8 cellular contexts compared by ENCODE assay signal in the genomic region with DNA sequence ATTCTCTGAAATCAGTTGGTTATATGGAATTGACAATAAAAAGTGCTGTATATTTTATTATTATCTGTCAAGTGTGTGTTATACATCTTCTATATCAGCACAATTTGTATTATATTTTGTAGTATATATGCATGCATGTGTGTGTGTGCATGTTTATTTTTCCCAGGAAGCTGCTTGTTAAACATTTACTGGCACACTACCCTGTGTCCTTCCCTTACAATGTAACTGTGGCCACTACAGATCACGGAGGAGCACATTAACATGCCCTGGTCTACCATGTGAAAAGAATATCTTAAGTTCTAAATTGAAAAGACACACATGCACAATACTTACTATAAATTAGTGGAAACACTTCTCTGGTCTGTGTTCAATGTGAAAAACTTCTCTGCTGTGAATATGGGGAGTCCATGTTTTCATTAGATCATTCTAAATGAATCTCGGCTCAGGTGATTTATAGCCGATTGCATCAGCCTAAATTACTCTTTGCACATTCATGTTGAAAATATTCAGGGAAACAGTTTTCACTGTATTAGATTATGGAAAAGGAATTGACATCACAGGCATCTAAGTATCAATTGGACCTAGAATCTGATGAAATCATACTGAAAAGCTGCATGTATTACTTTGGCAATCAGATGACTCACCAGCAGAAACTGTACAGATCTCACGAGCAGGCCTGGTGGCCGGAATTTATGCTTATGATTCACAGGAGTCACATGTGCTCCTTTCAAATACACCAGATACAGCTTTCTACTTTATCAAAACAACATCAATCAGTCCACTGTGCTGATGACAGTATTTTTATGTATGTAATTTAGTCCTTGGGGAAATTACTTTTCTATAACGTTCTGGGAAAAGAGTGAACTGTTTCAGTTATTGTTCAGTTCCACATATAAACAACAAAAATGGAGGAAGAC. TPM values are rescaled to one million over a fixed set of nuclear protein-coding genes. Genes with fewer than 3 reads are reported as not detected.
DNase-seq lines count a peak whose midpoint lies in the region; ATAC-seq and TF ChIP-seq lines count a peak whose summit lies in the region.

No MANE protein-coding gene starts in this region.

- no peak overlapping the region for H3K27ac Mint-ChIP-seq in naive thymus-derived CD4-positive, alpha-beta T cell
- no peak overlapping the region for H3K27ac Mint-ChIP-seq in activated naive CD8-positive, alpha-beta T cell treated with anti-CD3 and anti-CD28 coated beads, Interleukin-2, amount 50 U/mL, for 24 hours

- POLR2A ChIA-PET in naive thymus-derived CD4-positive, alpha-beta T cell (lab: Charles Lee) = no interaction called here

- H2AFZ ChIP-seq in MM.1S (ENCODE audit: low read length) = peak overlapping the region; percentile 61

- H3K27me3 ChIP-seq in MM.1S (replicated peaks; ENCODE audit: insufficient read depth, low read length) = no peaks in the 10 kb centered on the region
- H3K27me3 ChIP-seq in gastroesophageal sphincter = no peaks in the 10 kb centered on the region
- no peaks in the 10 kb centered on the region for H3K27me3 ChIP-seq in naive thymus-derived CD4-positive, alpha-beta T cell (ENCODE audit: control insufficient read depth in 2 of 2, insufficient read depth in 2 of 2, low read length in 2 of 2)

- no peaks in the 10 kb centered on the region for H3K9me3 ChIP-seq in MM.1S (replicated peaks; ENCODE audit: insufficient read depth, low read length)
- H3K9me3 ChIP-seq in gastroesophageal sphincter = no peaks in the 10 kb centered on the region
- no peaks in the 10 kb centered on the region for H3K9me3 ChIP-seq in naive thymus-derived CD4-positive, alpha-beta T cell (ENCODE audit: control insufficient read depth in 2 of 3, low read length in 3 of 3)

- 6 to 13% methylated on average over 5 to 6 of the region's 6 CpGs for WGBS in gastroesophageal sphincter (ENCODE audit: low coverage in 1 of 2), 2 donors

- H3K36me3 ChIP-seq in MM.1S (replicated peaks; ENCODE audit: insufficient read depth, low read length) = no peaks in the 10 kb centered on the region
- no peaks in the 10 kb centered on the region for H3K36me3 ChIP-seq in gastroesophageal sphincter
- H3K36me3 ChIP-seq in naive thymus-derived CD4-positive, alpha-beta T cell (ENCODE audit: control insufficient read depth in 2 of 3, insufficient read depth in 3 of 3, low read length in 3 of 3) = no peaks in the 10 kb centered on the region

- no peaks in the 10 kb centered on the region for H3K27me3 Mint-ChIP-seq in naive thymus-derived CD4-positive, alpha-beta T cell
- no peaks in the 10 kb centered on the region for H3K27me3 Mint-ChIP-seq in activated naive CD8-positive, alpha-beta T cell treated with anti-CD3 and anti-CD28 coated beads, Interleukin-2, amount 50 U/mL, for 24 hours

- ATAC-seq in gastroesophageal sphincter (peak; percentile 89), HG02759 (IDR thresholded peaks at IDR 0.05; ENCODE audit: unreplicated experiment) (no peak)
- ATAC-seq in naive thymus-derived CD4-positive, alpha-beta T cell = no peak
- no peak for ATAC-seq in activated naive CD8-positive, alpha-beta T cell treated with anti-CD3 and anti-CD28 coated beads, Interleukin-2, amount 50 U/mL, for 24 hours

- TF ChIP-seq EP300 in gastroesophageal sphincter (IDR thresholded peaks at IDR 0.05) = no peak

- no peak overlapping the region for H3K4me3 Mint-ChIP-seq in naive thymus-derived CD4-positive, alpha-beta T cell
- H3K4me3 Mint-ChIP-seq in activated naive CD8-positive, alpha-beta T cell treated with anti-CD3 and anti-CD28 coated beads, Interleukin-2, amount 50 U/mL, for 24 hours = no peak overlapping the region

- DNase-seq in EH (ENCODE audit: low read depth) = peak; percentile 98
- peak; percentile 71 for DNase-seq in MM.1S
- DNase-seq in SW480 (ENCODE audit: low spot score) = peak; percentile 99
- DNase-seq in putamen (ENCODE audit: low spot score) = peak; percentile 17
- DNase-seq in naive thymus-derived CD4-positive, alpha-beta T cell = no peak
- no peak for DNase-seq in activated naive CD8-positive, alpha-beta T cell treated with anti-CD3 and anti-CD28 coated beads, Interleukin-2, amount 50 U/mL, for 24 hours

- no peaks in the 10 kb centered on the region for H3K4me1 Mint-ChIP-seq in naive thymus-derived CD4-positive, alpha-beta T cell
- H3K4me1 Mint-ChIP-seq in activated naive CD8-positive, alpha-beta T cell treated with anti-CD3 and anti-CD28 coated beads, Interleukin-2, amount 50 U/mL, for 24 hours = no peaks in the 10 kb centered on the region

- H3K9ac ChIP-seq in MM.1S (ENCODE audit: low read length) = peak overlapping the region; percentile 65

- H3K4me1 ChIP-seq in MM.1S (ENCODE audit: low read length) (peaks cover 3% of the 10 kb centered on the region; the same call in 1 of the 2 replicates), gastroesophageal sphincter (peaks cover 15 to 80% (median 19%) of the 10 kb centered on the region in 3 donors)
- H3K4me1 ChIP-seq in naive thymus-derived CD4-positive, alpha-beta T cell (ENCODE audit: control insufficient read depth in 2 of 2, insufficient read depth in 2 of 2, low read length in 2 of 2) = no peaks in the 10 kb centered on the region

- intact Hi-C loops in naive thymus-derived CD4-positive, alpha-beta T cell (cut with micrococcal nuclease) = no loop called here

- H3K4me2 ChIP-seq in MM.1S (ENCODE audit: low read depth, low read length) = peak overlapping the region; percentile 78

- H4K20me1 ChIP-seq in MM.1S (ENCODE audit: insufficient read depth, low read length) = no peaks in the 10 kb centered on the region

- peak overlapping the region; percentile 49 for H3K4me3 ChIP-seq in MM.1S (ENCODE audit: low read length)
- H3K4me3 ChIP-seq in gastroesophageal sphincter = peak overlapping the region in 1 of 2 donors; percentile 2
- no peak overlapping the region for H3K4me3 ChIP-seq in naive thymus-derived CD4-positive, alpha-beta T cell (ENCODE audit: low read length)

- TF ChIP-seq POLR2A in gastroesophageal sphincter (IDR thresholded peaks at IDR 0.05) = no peak

- CTCF ChIA-PET in naive thymus-derived CD4-positive, alpha-beta T cell (lab: Charles Lee) = no interaction called here

- H3K79me2 ChIP-seq in MM.1S (ENCODE audit: low read length) = no peaks in the 10 kb centered on the region

- H3K27ac ChIP-seq in MM.1S (ENCODE audit: low read length) (peak overlapping the region; percentile 88), gastroesophageal sphincter (peak overlapping the region; percentile 73 to 84 (median 79))
- no peak overlapping the region for H3K27ac ChIP-seq in naive thymus-derived CD4-positive, alpha-beta T cell (ENCODE audit: low read depth, low read length)

- peaks cover 6% of the 10 kb centered on the region; the same call in 1 of the 2 replicates for H3F3A ChIP-seq in MM.1S (ENCODE audit: insufficient read depth, low read length)

- no peaks in the 10 kb centered on the region for H3K36me3 Mint-ChIP-seq in naive thymus-derived CD4-positive, alpha-beta T cell
- no peaks in the 10 kb centered on the region for H3K36me3 Mint-ChIP-seq in activated naive CD8-positive, alpha-beta T cell treated with anti-CD3 and anti-CD28 coated beads, Interleukin-2, amount 50 U/mL, for 24 hours (ENCODE audit: low read depth)

- peaks cover 2 to 31% (median 4%) of the 10 kb centered on the region in 11 donors for H3K9me3 Mint-ChIP-seq in naive thymus-derived CD4-positive, alpha-beta T cell
- peaks cover 16% of the 10 kb centered on the region for H3K9me3 Mint-ChIP-seq in activated naive CD8-positive, alpha-beta T cell treated with anti-CD3 and anti-CD28 coated beads, Interleukin-2, amount 50 U/mL, for 24 hours

- TF ChIP-seq CTCF in MM.1S (IDR thresholded peaks at IDR 0.05; ENCODE audit: low read length) (no peak; the same call in 1 of the 2 replicates), gastroesophageal sphincter (IDR thresholded peaks at IDR 0.05) (peak; percentile 36 to 77 (median 58))

- H3K9me2 ChIP-seq in MM.1S (replicated peaks; ENCODE audit: insufficient read depth, low read length) = no peaks in the 10 kb centered on the region

RNA-seq across cellular contexts. Expression of gene LURAP1L, which starts 39.4 kb away (rescaled TPM):
- 10 to 100 TPM; 13.7 to 29.6 (median 22.7) TPM for total RNA-seq in gastroesophageal sphincter
- total RNA-seq in naive thymus-derived CD4-positive, alpha-beta T cell = not detected
- not detected for polyA plus RNA-seq in naive thymus-derived CD4-positive, alpha-beta T cell

Comparison
In these comparisons a context has a peak if more than half of its experiments do, and no peak if none do; other contexts are left out.
1. DNase-seq: peak in EH (single experiment), MM.1S (single experiment), SW480 (single experiment) and putamen (single experiment); none in naive thymus-derived CD4-positive, alpha-beta T cell (0 of 9) and activated naive CD8-positive, alpha-beta T cell treated with anti-CD3 and anti-CD28 coated beads, Interleukin-2, amount 50 U/mL, for 24 hours (single experiment).
2. RNA of gene LURAP1L, which starts 39.4 kb away (total RNA-seq): 13.7 to 29.6 TPM in gastroesophageal sphincter; not detected in naive thymus-derived CD4-positive, alpha-beta T cell; every median in the first group is over 10 times any median in the second.